8 cellular contexts compared by ENCODE assay signal in genomic region chr19:35740423-35741215, GRCh38. TPM values are rescaled to one million over a fixed set of nuclear protein-coding genes. Genes with fewer than 3 reads are reported as not detected.
DNase-seq lines count a peak whose midpoint lies in the region; ATAC-seq and TF ChIP-seq lines count a peak whose summit lies in the region.

No MANE protein-coding gene starts in this region.

- H3K36me3 Mint-ChIP-seq in activated naive CD8-positive, alpha-beta T cell treated with anti-CD3 and anti-CD28 coated beads, Interleukin-2, amount 50 U/mL, for 24 hours (ENCODE audit: low read depth), result peaks cover 37% of the 10 kb centered on the region

- H3K9me3 ChIP-seq in SU-DHL-6 (ENCODE audit: insufficient read depth, low read length), result no peaks in the 10 kb centered on the region
- H3K9me3 ChIP-seq in heart left ventricle, result no peaks in the 10 kb centered on the region
- no peaks in the 10 kb centered on the region for H3K9me3 ChIP-seq in upper lobe of right lung

- peak; percentile 33; the same call in 1 of the 3 replicates for TF ChIP-seq CTCF in GM12872 (IDR thresholded peaks at IDR 0.05; ENCODE audit: insufficient read depth, low read depth, low read length)
- no peak for TF ChIP-seq CTCF in SU-DHL-6 (IDR thresholded peaks at IDR 0.05; ENCODE audit: insufficient read depth, low read length, poor library complexity, severe bottlenecking)
- TF ChIP-seq CTCF in heart left ventricle (IDR thresholded peaks at IDR 0.05), result peak in 3 of 12 donors; percentile 10 to 31 (median 24)
- peak; percentile 24 for TF ChIP-seq CTCF in upper lobe of right lung (IDR thresholded peaks at IDR 0.05)

- H3K4me1 Mint-ChIP-seq in activated naive CD8-positive, alpha-beta T cell treated with anti-CD3 and anti-CD28 coated beads, Interleukin-2, amount 50 U/mL, for 24 hours, result peaks cover 53% of the 10 kb centered on the region

- no peaks in the 10 kb centered on the region for H3K9me3 Mint-ChIP-seq in activated naive CD8-positive, alpha-beta T cell treated with anti-CD3 and anti-CD28 coated beads, Interleukin-2, amount 50 U/mL, for 24 hours

- intact Hi-C loops in heart left ventricle (cut with DNase I), result loop anchor here in 4 of 10 donors (1.0 to 10.0 kb wide), 4 partner anchors 17 to 314 kb away; partner anchors contain the start of genes LRFN3 (in 2 of the 4), HSPB6 (in 1 of the 4), THAP8 (in 1 of the 4) and WDR62 (in 1 of the 4)
- intact Hi-C loops in posterior vena cava (cut with DNase I), result loop anchor here in 1 of 2 donors (10.0 kb wide), 1 partner anchor 194 kb away; the partner anchor contains the start of gene LRFN3
- intact Hi-C loops in upper lobe of right lung (cut with DNase I), result no loop called here

- peak overlapping the region; percentile 89 for H3K4me2 ChIP-seq in SU-DHL-6 (ENCODE audit: low read depth, low read length, poor library complexity, severe bottlenecking)

- H3K9me2 ChIP-seq in SU-DHL-6 (replicated peaks; ENCODE audit: insufficient read depth, low read length), result no peaks in the 10 kb centered on the region

- H3K4me1 ChIP-seq in heart left ventricle, result peaks cover 7 to 52% (median 23%) of the 10 kb centered on the region in 12 donors
- H3K4me1 ChIP-seq in upper lobe of right lung, result peaks cover 24% of the 10 kb centered on the region

- peak overlapping the region; percentile 45 for H2AFZ ChIP-seq in SU-DHL-6 (ENCODE audit: low read depth, low read length, severe bottlenecking)

- peak; percentile 62 for ATAC-seq in HG02759 (IDR thresholded peaks at IDR 0.05; ENCODE audit: unreplicated experiment)
- ATAC-seq in activated naive CD8-positive, alpha-beta T cell treated with anti-CD3 and anti-CD28 coated beads, Interleukin-2, amount 50 U/mL, for 24 hours, result peak; percentile 70
- ATAC-seq in heart left ventricle, result peak; percentile 83 to 89 (median 86)
- ATAC-seq in upper lobe of right lung, result peak; percentile 88

- H3K4me3 ChIP-seq in SU-DHL-6 (ENCODE audit: insufficient read depth, low read length, poor library complexity, severe bottlenecking) (peak overlapping the region; percentile 69), heart left ventricle (peak overlapping the region; percentile 20 to 80 (median 64)), upper lobe of right lung (peak overlapping the region; percentile 65)

- H3K4me3 Mint-ChIP-seq in activated naive CD8-positive, alpha-beta T cell treated with anti-CD3 and anti-CD28 coated beads, Interleukin-2, amount 50 U/mL, for 24 hours, result peak overlapping the region; percentile 97

- WGBS in heart left ventricle, 4 donors, result 0 to 1% (median 0%) methylated on average over 51 to 63 of the region's 63 CpGs

- H3K27me3 Mint-ChIP-seq in activated naive CD8-positive, alpha-beta T cell treated with anti-CD3 and anti-CD28 coated beads, Interleukin-2, amount 50 U/mL, for 24 hours, result no peaks in the 10 kb centered on the region

- H3K27ac Mint-ChIP-seq in activated naive CD8-positive, alpha-beta T cell treated with anti-CD3 and anti-CD28 coated beads, Interleukin-2, amount 50 U/mL, for 24 hours, result peak overlapping the region; percentile 92

- no peaks in the 10 kb centered on the region for H3K36me3 ChIP-seq in SU-DHL-6 (ENCODE audit: low read length)
- H3K36me3 ChIP-seq in heart left ventricle, result peaks cover 0 to 45% (median 40%) of the 10 kb centered on the region in 9 donors
- H3K36me3 ChIP-seq in upper lobe of right lung, result peaks cover 34% of the 10 kb centered on the region

- H3K27me3 ChIP-seq in SU-DHL-6 (ENCODE audit: low read length) (no peaks in the 10 kb centered on the region), heart left ventricle (no peaks in the 10 kb centered on the region), upper lobe of right lung (no peaks in the 10 kb centered on the region)

- peak overlapping the region; percentile 60 for H3K9ac ChIP-seq in SU-DHL-6 (ENCODE audit: low read length)

- DNase-seq in NCI-H1417 (lab: John Stamatoyannopoulos, UW) (peak; percentile 96 to 99 (median 98)), heart left ventricle (peak; percentile 97 to 99 (median 99)), posterior vena cava (ENCODE audit: low spot score) (peak; percentile 99), upper lobe of right lung (peak; percentile 99)
- peak; percentile 97 for DNase-seq in activated naive CD8-positive, alpha-beta T cell treated with anti-CD3 and anti-CD28 coated beads, Interleukin-2, amount 50 U/mL, for 24 hours

- peak overlapping the region; percentile 92 for H3K27ac ChIP-seq in SU-DHL-6 (ENCODE audit: low read depth, low read length)
- H3K27ac ChIP-seq in heart left ventricle, result peak overlapping the region in 11 of 12 donors; percentile 60 to 95 (median 74)
- peak overlapping the region; percentile 88 for H3K27ac ChIP-seq in upper lobe of right lung

- H3F3A ChIP-seq in SU-DHL-6 (ENCODE audit: insufficient read depth), result peaks cover 13% of the 10 kb centered on the region

- no peaks in the 10 kb centered on the region for H4K20me1 ChIP-seq in SU-DHL-6 (ENCODE audit: low read depth, low read length)

- H3K79me2 ChIP-seq in SU-DHL-6 (ENCODE audit: insufficient read depth, low read length), result no peaks in the 10 kb centered on the region; the same call in 1 of the 2 replicates

- peak in 1 of 2 donors; percentile 33 for TF ChIP-seq POLR2A in heart left ventricle (IDR thresholded peaks at IDR 0.05)

RNA-seq across cellular contexts. Expression of gene IGFLR1, which starts 1.6 kb away (rescaled TPM):
- total RNA-seq in heart left ventricle (10 to 100 TPM in 1 of 9 donors, 1 to 10 TPM in 7, under 1 TPM in 1; 0.74 to 25.2 (median 3.6) TPM), posterior vena cava (1 to 10 TPM; 4.3 to 9.3 TPM), upper lobe of right lung (16.9 TPM)
- 10 to 100 TPM in 1 of 2 donors, 1 to 10 TPM in 1; 3.4 to 10.8 TPM for polyA plus RNA-seq in heart left ventricle

RNA-seq across cellular contexts. Expression of gene U2AF1L4, which starts 4.6 kb away (rescaled TPM):
- total RNA-seq in heart left ventricle, result 10 to 100 TPM; 14.3 to 32.8 (median 20.9) TPM
- 10 to 100 TPM in 1 of 2 donors, 1 to 10 TPM in 1; 7.2 to 27.1 TPM for polyA plus RNA-seq in heart left ventricle
- 10 to 100 TPM; 13.8 to 18.7 TPM for total RNA-seq in posterior vena cava
- total RNA-seq in upper lobe of right lung, result 26.3 TPM

RNA-seq across cellular contexts. Expression of gene PSENEN, which starts 4.8 kb away (rescaled TPM):
- total RNA-seq in heart left ventricle (10 to 100 TPM; 25.2 to 69.0 (median 40.9) TPM), posterior vena cava (10 to 100 TPM; 33.6 to 37.3 TPM), upper lobe of right lung (51.0 TPM)
- polyA plus RNA-seq in heart left ventricle, result 10 to 100 TPM; 52.6 to 95.1 TPM

RNA-seq across cellular contexts. Expression of gene LIN37, which starts 7.8 kb away (rescaled TPM):
- total RNA-seq in heart left ventricle (10 to 100 TPM in 3 of 9 donors, 1 to 10 TPM in 6; 3.7 to 12.2 (median 7.6) TPM), posterior vena cava (1 to 10 TPM; 8.3 to 9.4 TPM), upper lobe of right lung (11.3 TPM)
- polyA plus RNA-seq in heart left ventricle, result 10 to 100 TPM; 20.1 to 23.0 TPM

RNA-seq across cellular contexts. Expression of gene HSPB6, which starts 16.2 kb away (rescaled TPM):
- 1,000 to 10,000 TPM in 1 of 9 donors, 100 to 1,000 TPM in 8; 226 to 1,012 (median 652) TPM for total RNA-seq in heart left ventricle
- 100 to 1,000 TPM; 156 to 457 TPM for polyA plus RNA-seq in heart left ventricle
- total RNA-seq in posterior vena cava, result 100 to 1,000 TPM; 290 to 412 TPM
- total RNA-seq in upper lobe of right lung, result 41.3 TPM

Comparison
In these comparisons a context has a peak if more than half of its experiments do, and no peak if none do; other contexts are left out.
1. Peak in every context shown above with its lines: DNase-seq, ATAC-seq, H3K4me3 ChIP-seq and H3K27ac ChIP-seq.